In genomic region chr19:13846533-13847032, GRCh38 we compare ENCODE assay signal across 8 cellular contexts. TPM values are rescaled to one million over a fixed set of nuclear protein-coding genes. Genes with fewer than 3 reads are reported as not detected.
DNase-seq lines count a peak whose midpoint lies in the region; ATAC-seq and TF ChIP-seq lines count a peak whose summit lies in the region.

No MANE protein-coding gene starts in this region.

- H3K9me3 Mint-ChIP-seq in CD8-positive, alpha-beta memory T cell: peaks cover 0 to 5% (median 0%) of the 10 kb centered on the region in 5 donors
- no peaks in the 10 kb centered on the region for H3K9me3 Mint-ChIP-seq in activated naive CD8-positive, alpha-beta T cell treated with anti-CD3 and anti-CD28 coated beads, Interleukin-2, amount 10 ng/mL, durations not matched to agents 7 days and 5 days

- intact Hi-C loops in left cardiac atrium (cut with DNase I): loop anchor here in 1 of 2 donors (10.0 kb wide), 1 partner anchor 692 kb away; the partner anchor contains the start of genes IER2 and STX10

- peak; percentile 94 to 100 (median 99) for DNase-seq in CD8-positive, alpha-beta memory T cell
- DNase-seq in HT1080 (ENCODE audit: low read depth) (peak; percentile 98), SKM-1 treated with dmso at 0.1 percent for 144 hours (lab: John Stamatoyannopoulos, UW; ENCODE audit: unreplicated experiment) (peak; percentile 83), left cardiac atrium (peak; percentile 94), retinal pigment epithelial cell (ENCODE audit: low read depth) (peak; percentile 95), NCI-H226 (no peak)
- DNase-seq in activated naive CD8-positive, alpha-beta T cell treated with anti-CD3 and anti-CD28 coated beads, Interleukin-2, amount 10 ng/mL, durations not matched to agents 7 days and 5 days: peak; percentile 93

- H3K36me3 Mint-ChIP-seq in CD8-positive, alpha-beta memory T cell: peaks cover 0 to 12% (median 0%) of the 10 kb centered on the region in 3 donors
- peaks cover 3% of the 10 kb centered on the region for H3K36me3 Mint-ChIP-seq in activated naive CD8-positive, alpha-beta T cell treated with anti-CD3 and anti-CD28 coated beads, Interleukin-2, amount 10 ng/mL, durations not matched to agents 7 days and 5 days

- H3K9me3 ChIP-seq in CD8-positive, alpha-beta memory T cell (ENCODE audit: low read length): no peaks in the 10 kb centered on the region

- CTCF ChIA-PET in CD8-positive, alpha-beta memory T cell (lab: Charles Lee): interaction anchor here (1.1 to 8.2 kb wide), 5 partner anchors 10 to 82 kb away, joined by 3 to 73 read pairs (median 9); partner anchors contain the start of genes MRI1 and ZSWIM4

- peak overlapping the region; percentile 70 for H3K4me3 ChIP-seq in CD8-positive, alpha-beta memory T cell (ENCODE audit: low read length)
- H3K4me3 ChIP-seq in retinal pigment epithelial cell (ENCODE audit: low read length): peak overlapping the region; percentile 17

- ATAC-seq in GM19397 (IDR thresholded peaks at IDR 0.05; ENCODE audit: unreplicated experiment): peak; percentile 41
- peak; percentile 53 for ATAC-seq in activated naive CD8-positive, alpha-beta T cell treated with anti-CD3 and anti-CD28 coated beads, Interleukin-2, amount 10 ng/mL, durations not matched to agents 7 days and 5 days (ENCODE audit: low read depth)
- peak; percentile 15 to 37 for ATAC-seq in left cardiac atrium

- POLR2A ChIA-PET in CD8-positive, alpha-beta memory T cell (lab: Charles Lee): interaction anchor here (0.5 to 4.4 kb wide), 14 partner anchors 8 to 243 kb away, joined by 3 to 44 read pairs (median 4); partner anchors contain the start of genes C19orf53 and IL27RA
- POLR2A ChIA-PET in activated naive CD8-positive, alpha-beta T cell treated with anti-CD3 and anti-CD28 coated beads, Interleukin-2, amount 10 ng/mL, durations not matched to agents 7 days and 5 days (lab: Charles Lee): interaction anchor here (0.5 to 9.8 kb wide), 18 partner anchors 10 to 694 kb away, joined by 3 to 203 read pairs (median 4); partner anchors contain the start of genes C19orf53, DCAF15, MRI1 and ZSWIM4

- peaks cover 64% of the 10 kb centered on the region for H3K4me1 ChIP-seq in CD8-positive, alpha-beta memory T cell (ENCODE audit: insufficient read depth, low read length)

- H3K27ac ChIP-seq in CD8-positive, alpha-beta memory T cell (ENCODE audit: low read depth, low read length): peak overlapping the region; percentile 100

- H3K27ac Mint-ChIP-seq in CD8-positive, alpha-beta memory T cell: peak overlapping the region; percentile 99 to 100 (median 100)
- peak overlapping the region; percentile 96 for H3K27ac Mint-ChIP-seq in activated naive CD8-positive, alpha-beta T cell treated with anti-CD3 and anti-CD28 coated beads, Interleukin-2, amount 10 ng/mL, durations not matched to agents 7 days and 5 days

- H3K36me3 ChIP-seq in CD8-positive, alpha-beta memory T cell (ENCODE audit: insufficient read depth, low read length): no peaks in the 10 kb centered on the region

- peaks cover 43 to 81% (median 45%) of the 10 kb centered on the region in 3 donors for H3K4me1 Mint-ChIP-seq in CD8-positive, alpha-beta memory T cell
- peaks cover 35% of the 10 kb centered on the region for H3K4me1 Mint-ChIP-seq in activated naive CD8-positive, alpha-beta T cell treated with anti-CD3 and anti-CD28 coated beads, Interleukin-2, amount 10 ng/mL, durations not matched to agents 7 days and 5 days

- peak overlapping the region; percentile 83 to 92 (median 89) for H3K4me3 Mint-ChIP-seq in CD8-positive, alpha-beta memory T cell
- peak overlapping the region; percentile 78 for H3K4me3 Mint-ChIP-seq in activated naive CD8-positive, alpha-beta T cell treated with anti-CD3 and anti-CD28 coated beads, Interleukin-2, amount 10 ng/mL, durations not matched to agents 7 days and 5 days

- H3K27me3 Mint-ChIP-seq in CD8-positive, alpha-beta memory T cell: peaks cover 0 to 20% of the 10 kb centered on the region in 2 donors
- H3K27me3 Mint-ChIP-seq in activated naive CD8-positive, alpha-beta T cell treated with anti-CD3 and anti-CD28 coated beads, Interleukin-2, amount 10 ng/mL, durations not matched to agents 7 days and 5 days: no peaks in the 10 kb centered on the region

- TF ChIP-seq CTCF in retinal pigment epithelial cell (conservative IDR thresholded peaks at IDR 0.05; ENCODE audit: low read depth, low read length): no peak

- H3K27me3 ChIP-seq in CD8-positive, alpha-beta memory T cell (ENCODE audit: insufficient read depth, low read length, poor library complexity, severe bottlenecking): no peaks in the 10 kb centered on the region

RNA-seq across cellular contexts. Expression of gene NANOS3, which starts 30.4 kb away (rescaled TPM):
- total RNA-seq in CD8-positive, alpha-beta memory T cell: 1 to 10 TPM in 1 of 2 experiments, under 1 TPM in 1; 0.90 to 1.5 TPM
- polyA plus RNA-seq in CD8-positive, alpha-beta memory T cell: not detected
- not detected in 2 replicates for total RNA-seq in HT1080 (2014; rRNA removed; shearing (Covaris generic))
- not detected in 2 replicates for polyA plus RNA-seq in HT1080 (2015; cell fraction: cytosol; rRNA removed)
- polyA plus RNA-seq in HT1080 (2015; cell fraction: nucleus; rRNA removed): not detected in 2 replicates
- total RNA-seq in activated naive CD8-positive, alpha-beta T cell treated with anti-CD3 and anti-CD28 coated beads, Interleukin-2, amount 10 ng/mL, durations not matched to agents 7 days and 5 days: 1 to 10 TPM in 1 of 2 experiments, not detected in 1; 2.3 TPM
- total RNA-seq in left cardiac atrium: 1 to 10 TPM; 1.0 to 1.2 TPM

RNA-seq across cellular contexts. Expression of gene ZSWIM4, which starts 51.3 kb away (rescaled TPM):
- 1 to 10 TPM; 4.4 to 4.8 TPM for total RNA-seq in CD8-positive, alpha-beta memory T cell
- polyA plus RNA-seq in CD8-positive, alpha-beta memory T cell: 1.6 TPM
- total RNA-seq in HT1080 (2014; rRNA removed; shearing (Covaris generic)): 1.8 and 2.7 TPM in 2 replicates
- polyA plus RNA-seq in HT1080 (2015; cell fraction: cytosol; rRNA removed): 8.2 and 9.2 TPM in 2 replicates
- 11.2 and 13.4 TPM in 2 replicates for polyA plus RNA-seq in HT1080 (2015; cell fraction: nucleus; rRNA removed)
- total RNA-seq in activated naive CD8-positive, alpha-beta T cell treated with anti-CD3 and anti-CD28 coated beads, Interleukin-2, amount 10 ng/mL, durations not matched to agents 7 days and 5 days: 1 to 10 TPM; 9.6 to 9.9 TPM
- 1 to 10 TPM; 3.4 to 7.3 TPM for total RNA-seq in left cardiac atrium

RNA-seq across cellular contexts. Expression of gene BRME1, which starts 59.3 kb away (rescaled TPM):
- total RNA-seq in CD8-positive, alpha-beta memory T cell: 1 to 10 TPM; 6.8 to 8.2 TPM
- 3.5 TPM for polyA plus RNA-seq in CD8-positive, alpha-beta memory T cell
- total RNA-seq in HT1080 (2014; rRNA removed; shearing (Covaris generic)): 2.0 and 3.3 TPM in 2 replicates
- 0.55 and 0.97 TPM in 2 replicates for polyA plus RNA-seq in HT1080 (2015; cell fraction: cytosol; rRNA removed)
- polyA plus RNA-seq in HT1080 (2015; cell fraction: nucleus; rRNA removed): 3.6 and 4.1 TPM in 2 replicates
- 1 to 10 TPM; 5.5 to 7.2 TPM for total RNA-seq in activated naive CD8-positive, alpha-beta T cell treated with anti-CD3 and anti-CD28 coated beads, Interleukin-2, amount 10 ng/mL, durations not matched to agents 7 days and 5 days
- total RNA-seq in left cardiac atrium: 1 to 10 TPM in 1 of 2 donors, under 1 TPM in 1; 0.62 to 1.1 TPM

RNA-seq across cellular contexts. Expression of gene CC2D1A, which starts 59.4 kb away (rescaled TPM):
- 10 to 100 TPM; 30.8 to 31.0 TPM for total RNA-seq in CD8-positive, alpha-beta memory T cell
- polyA plus RNA-seq in CD8-positive, alpha-beta memory T cell: 15.3 TPM
- total RNA-seq in HT1080 (2014; rRNA removed; shearing (Covaris generic)): 16.8 and 19.7 TPM in 2 replicates
- 15.0 and 15.7 TPM in 2 replicates for polyA plus RNA-seq in HT1080 (2015; cell fraction: cytosol; rRNA removed)
- polyA plus RNA-seq in HT1080 (2015; cell fraction: nucleus; rRNA removed): 45.3 and 50.4 TPM in 2 replicates
- 10 to 100 TPM; 34.7 to 34.8 TPM for total RNA-seq in activated naive CD8-positive, alpha-beta T cell treated with anti-CD3 and anti-CD28 coated beads, Interleukin-2, amount 10 ng/mL, durations not matched to agents 7 days and 5 days
- 10 to 100 TPM; 19.4 to 20.5 TPM for total RNA-seq in left cardiac atrium
